In the genomic region with DNA sequence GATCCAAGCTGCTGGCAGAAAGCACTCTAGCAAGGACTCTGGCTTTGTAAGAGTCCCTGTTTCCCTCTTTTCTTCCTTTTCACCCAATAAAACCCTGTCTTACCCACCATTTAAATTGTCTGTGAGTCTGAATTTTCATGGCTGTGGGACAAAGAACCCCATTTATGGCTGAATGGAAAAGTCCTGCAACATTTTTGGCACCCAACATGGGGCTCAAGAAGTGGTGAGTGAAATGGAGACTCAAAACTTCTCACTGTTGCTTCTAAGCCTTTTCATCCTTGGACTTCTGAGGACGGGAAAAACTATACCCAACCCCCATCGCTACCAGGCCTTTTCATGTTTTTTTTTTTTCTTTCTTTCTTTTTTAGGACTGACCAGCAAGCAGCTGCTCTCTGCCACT, we compare ENCODE assay signal across 22 cellular contexts.
A peak's percentile ranks its signal among the peaks of the same experiment; 100 is the strongest.
DNase-seq lines count a peak whose midpoint lies in the region; ATAC-seq and TF ChIP-seq lines count a peak whose summit lies in the region.
"Had no signal": no experiment of that assay in that cellular context is flagged by ENCODE, and none has a peak within 500 bp of the region (broad histone marks: within the 10 kb centered on the region; RNA-seq: fewer than 3 reads in every experiment).

No MANE protein-coding gene starts in this region.

- peak overlapping the region; percentile 41 for H3K27ac Mint-ChIP-seq in stimulated activated memory B cell treated with anti-CD40 and anti-IgM and Interleukin-4, amounts not matched to agents 10 μg/mL and 1 μg/mL and 100 μg/mL, for 72 hours
- H3K27ac Mint-ChIP-seq: B cell; CD4-positive, CD25-positive, alpha-beta regulatory T cell; CD8-positive, alpha-beta T cell had no signal

- in situ Hi-C loops in GM13977 (cut with MboI; ENCODE audit: low pct_unique_long_range_greater_than_20kb, low sequenced_read_pairs, unreplicated experiment): no loop called here

- POLR2A ChIA-PET in HEK293 (lab: Yijun Ruan, JAX): no interaction called here
- POLR2A ChIA-PET in OCI-LY7 (lab: Charles Lee): no interaction called here

- no peaks in the 10 kb centered on the region for H3K4me1 ChIP-seq in HEK293 (ENCODE audit: control insufficient read depth, insufficient read depth, low read length)
- H3K4me1 ChIP-seq in OCI-LY7 (ENCODE audit: insufficient read depth, low read length, poor library complexity, severe bottlenecking): peaks cover 18% of the 10 kb centered on the region
- no peaks in the 10 kb centered on the region for H3K4me1 ChIP-seq in tibial nerve
- H3K4me1 ChIP-seq: BLaER1, Caco-2 had no signal

- no peaks in the 10 kb centered on the region for H3K27me3 Mint-ChIP-seq in stimulated activated memory B cell treated with anti-CD40 and anti-IgM and Interleukin-4, amounts not matched to agents 10 μg/mL and 1 μg/mL and 100 μg/mL, for 72 hours
- H3K27me3 Mint-ChIP-seq: B cell; CD4-positive, CD25-positive, alpha-beta regulatory T cell had no signal

- ATAC-seq in stimulated activated memory B cell treated with anti-CD40 and anti-IgM and Interleukin-4, amounts not matched to agents 10 μg/mL and 1 μg/mL and 100 μg/mL, for 72 hours: no peak
- no peak for ATAC-seq in HG02763 (IDR thresholded peaks at IDR 0.05; ENCODE audit: unreplicated experiment)
- ATAC-seq: CD8-positive, alpha-beta T cell had no signal

- BruUV-seq in OCI-LY7 (replicated peaks; lab: Mats Ljungman, UMichigan): no TSS peak

- H3K36me3 ChIP-seq in HEK293 (ENCODE audit: control insufficient read depth in 2 of 2, insufficient read depth in 1 of 2, low read length in 2 of 2): no peaks in the 10 kb centered on the region
- H3K36me3 ChIP-seq in OCI-LY7 (ENCODE audit: insufficient read depth, low read length): peaks cover 3% of the 10 kb centered on the region; the same call in 1 of the 2 replicates
- no peaks in the 10 kb centered on the region for H3K36me3 ChIP-seq in tibial nerve
- H3K36me3 ChIP-seq: BLaER1 had no signal

- no peak overlapping the region for H3K4me2 ChIP-seq in OCI-LY7 (ENCODE audit: low read length)
- H3K4me2 ChIP-seq: BLaER1 had no signal

- no peak for TF ChIP-seq EP300 in tibial nerve (IDR thresholded peaks at IDR 0.05)

- peaks cover 13% of the 10 kb centered on the region for H3K4me1 Mint-ChIP-seq in stimulated activated memory B cell treated with anti-CD40 and anti-IgM and Interleukin-4, amounts not matched to agents 10 μg/mL and 1 μg/mL and 100 μg/mL, for 72 hours
- H3K4me1 Mint-ChIP-seq: CD4-positive, CD25-positive, alpha-beta regulatory T cell had no signal

- H3K9me2 ChIP-seq in OCI-LY7 (ENCODE audit: insufficient read depth, low read length): no peaks in the 10 kb centered on the region

- H3K9me3 Mint-ChIP-seq in stimulated activated memory B cell treated with anti-CD40 and anti-IgM and Interleukin-4, amounts not matched to agents 10 μg/mL and 1 μg/mL and 100 μg/mL, for 72 hours: peaks cover 15% of the 10 kb centered on the region

- H3K4me3 ChIP-seq in HEK293 (ENCODE audit: low read depth, low read length) (no peak overlapping the region), OCI-LY7 (ENCODE audit: low read depth, low read length, poor library complexity, severe bottlenecking) (no peak overlapping the region), tibial nerve (no peak overlapping the region)
- H3K4me3 ChIP-seq: BLaER1, GM23248 had no signal

- intact Hi-C loops in OCI-LY7 (cut with micrococcal nuclease; ENCODE audit: unreplicated experiment): no loop called here

- DNase-seq in OCI-LY7 (ENCODE audit: low spot score) (peak; percentile 31), amniotic epithelial cell (ENCODE audit: low read depth) (peak; percentile 14), GM13977 (ENCODE audit: low spot score) (no peak), amniotic stem cell (lab: John Stamatoyannopoulos, UW) (no peak), tibial nerve (ENCODE audit: low spot score in 2 of 2) (no peak)
- DNase-seq: Caco-2; CD4-positive, CD25-positive, alpha-beta regulatory T cell; CD8-positive, alpha-beta T cell; DMS153; DMS79; EL; GDM1; GM23248; H7; HCEC 1CT had no signal

- peaks cover 0 to under 1% of the 10 kb centered on the region in 2 donors for H3K27me3 ChIP-seq in tibial nerve
- H3K27me3 ChIP-seq: BLaER1 had no signal

- H3K9me3 ChIP-seq in HEK293 (ENCODE audit: control insufficient read depth, insufficient read depth, low read depth, low read length) (no peaks in the 10 kb centered on the region; the same call in 1 of the 2 replicates), OCI-LY7 (ENCODE audit: low read length) (peaks cover 38% of the 10 kb centered on the region), tibial nerve (peaks cover 0 to 41% (median 3%) of the 10 kb centered on the region in 4 donors)

- no peak for TF ChIP-seq POLR2A in tibial nerve (IDR thresholded peaks at IDR 0.05)

- no peak for TF ChIP-seq CTCF in HEK293 (tag by site-specific recombination; IDR thresholded peaks at IDR 0.05)
- no peak for TF ChIP-seq CTCF in OCI-LY7 (conservative IDR thresholded peaks at IDR 0.05; ENCODE audit: low read length)
- TF ChIP-seq CTCF in GM13977 (IDR thresholded peaks at IDR 0.05; ENCODE audit: extremely low read depth, insufficient read depth, missing control alignments): no peak
- TF ChIP-seq CTCF in tibial nerve (IDR thresholded peaks at IDR 0.05): no peak

- H2AFZ ChIP-seq in OCI-LY7 (ENCODE audit: low read length): no peak overlapping the region
- H2AFZ ChIP-seq: GM23248 had no signal

- H3K4me3 Mint-ChIP-seq in stimulated activated memory B cell treated with anti-CD40 and anti-IgM and Interleukin-4, amounts not matched to agents 10 μg/mL and 1 μg/mL and 100 μg/mL, for 72 hours: no peak overlapping the region
- H3K4me3 Mint-ChIP-seq: B cell; CD4-positive, CD25-positive, alpha-beta regulatory T cell; CD8-positive, alpha-beta T cell had no signal

- H4K20me1 ChIP-seq in OCI-LY7 (ENCODE audit: insufficient read depth, low read length): no peaks in the 10 kb centered on the region
- H4K20me1 ChIP-seq: BLaER1 had no signal

- CTCF ChIA-PET in HEK293 (lab: Yijun Ruan, JAX): no interaction called here
- CTCF ChIA-PET in OCI-LY7 (lab: Charles Lee; ENCODE audit: unreplicated experiment): no interaction called here

- H3K79me2 ChIP-seq in OCI-LY7 (ENCODE audit: insufficient read depth, low read depth, low read length): no peaks in the 10 kb centered on the region

- H3K27ac ChIP-seq in HEK293 (ENCODE audit: extremely low read depth, low read depth, low read length) (no peak overlapping the region), OCI-LY7 (ENCODE audit: low read depth, low read length, poor library complexity, severe bottlenecking) (no peak overlapping the region), tibial nerve (no peak overlapping the region)
- H3K27ac ChIP-seq: 22Rv1, BLaER1, C4-2B, GM23248 had no signal

- 86 to 96% methylated on average over 2 of the region's 2 CpGs for WGBS in tibial nerve, 2 donors

- H3K36me3 Mint-ChIP-seq in stimulated activated memory B cell treated with anti-CD40 and anti-IgM and Interleukin-4, amounts not matched to agents 10 μg/mL and 1 μg/mL and 100 μg/mL, for 72 hours: peaks cover 32% of the 10 kb centered on the region
- H3K36me3 Mint-ChIP-seq: CD4-positive, CD25-positive, alpha-beta regulatory T cell; CD8-positive, alpha-beta T cell had no signal

TF ChIP-seq in HEK293, 187 proteins besides CTCF, POLR2A, EP300 and RAD21:
- TF ChIP-seq SETDB1 (IDR thresholded peaks at IDR 0.05; ENCODE audit: insufficient read length, low read length) (peak; percentile 60), ZNF140 (tag by site-specific recombination; IDR thresholded peaks at IDR 0.05) (no peak), TRIM28 (IDR thresholded peaks at IDR 0.05; ENCODE audit: borderline replicate concordance, low read length) (peak; percentile 39; the same call in 1 of the 2 replicates), ZNF664 (tag by site-specific recombination; IDR thresholded peaks at IDR 0.05) (no peak), ZNF785 (tag by site-specific recombination; IDR thresholded peaks at IDR 0.05) (no peak)

Comparison
In these comparisons a context has a peak if more than half of its experiments do, and no peak if none do; other contexts are left out.
1. DNase-seq: peak in OCI-LY7 (single experiment) and amniotic epithelial cell (single experiment); none in GM13977 (single experiment), amniotic stem cell (single experiment) and tibial nerve (0 of 2).